Comparison of ENCODE assay signal across 8 cellular contexts in genomic region chr12:57487597-57488396, GRCh38. TPM values are rescaled to one million over a fixed set of nuclear protein-coding genes. Genes with fewer than 3 reads are reported as not detected.
DNase-seq lines count a peak whose midpoint lies in the region; ATAC-seq and TF ChIP-seq lines count a peak whose summit lies in the region.

Gene MARS1, plus strand, starts transcription at chr12:57488068. Its CDS starts 23 bp downstream, at chr12:57488091.

- H3K9me3 ChIP-seq in Loucy (ENCODE audit: insufficient read depth, low read depth, low read length) = no peaks in the 10 kb centered on the region

- peak within 1 kb of the TSS; percentile 84 to 98 for H3K27ac Mint-ChIP-seq in natural killer cell treated with Interleukin-12 subunit alpha and Interleukin-12 subunit beta and Interleukin-15 and Interleukin-18, amount 100 ng/mL, for 72 hours

- H3F3A ChIP-seq in Loucy (ENCODE audit: low read depth) = no peaks in the 10 kb centered on the region

- peaks cover 19% of the 10 kb centered on the region for H3K4me1 ChIP-seq in Loucy (ENCODE audit: insufficient read depth, low read length, poor library complexity, severe bottlenecking)

- peak; percentile 86 for TF ChIP-seq POLR2A in Raji (IDR thresholded peaks at IDR 0.05; ENCODE audit: insufficient read depth, low read depth, low read length)

- H3K27me3 Mint-ChIP-seq in natural killer cell treated with Interleukin-12 subunit alpha and Interleukin-12 subunit beta and Interleukin-15 and Interleukin-18, amount 100 ng/mL, for 72 hours = no peaks in the 10 kb centered on the region

- peak within 1 kb of the TSS; percentile 97 for H3K9ac ChIP-seq in Loucy (ENCODE audit: low read depth, low read length, poor library complexity, severe bottlenecking)

- H2AFZ ChIP-seq in Loucy (ENCODE audit: low read length) = peak within 1 kb of the TSS; percentile 71

- in situ Hi-C loops in G401 (cut with HindIII; ENCODE audit: low sequenced_read_pairs) = no loop called here

- no peaks in the 10 kb centered on the region for H3K27me3 ChIP-seq in H7 (ENCODE audit: control insufficient read depth, insufficient read depth, low read length)
- H3K27me3 ChIP-seq in Loucy (ENCODE audit: insufficient read depth, low read length, poor library complexity, severe bottlenecking) = no peaks in the 10 kb centered on the region

- H3K9me2 ChIP-seq in Loucy (replicated peaks; ENCODE audit: low read depth, low read length) = no peaks in the 10 kb centered on the region

- H3K79me2 ChIP-seq in Loucy (ENCODE audit: insufficient read depth, low read length) = peaks cover 32% of the 10 kb centered on the region

- TF ChIP-seq CTCF in Loucy (conservative IDR thresholded peaks at IDR 0.05; ENCODE audit: low read length) = peak; percentile 61
- no peak for TF ChIP-seq CTCF in fibroblast of pulmonary artery (IDR thresholded peaks at IDR 0.05; ENCODE audit: low read length, missing control alignments)

- H3K4me2 ChIP-seq in Loucy (ENCODE audit: low read depth, low read length, poor library complexity, severe bottlenecking) = peak within 1 kb of the TSS; percentile 91

- H3K36me3 Mint-ChIP-seq in natural killer cell treated with Interleukin-12 subunit alpha and Interleukin-12 subunit beta and Interleukin-15 and Interleukin-18, amount 100 ng/mL, for 72 hours = peaks cover 34% of the 10 kb centered on the region

- peak within 1 kb of the TSS; percentile 95 for H3K4me3 Mint-ChIP-seq in natural killer cell treated with Interleukin-12 subunit alpha and Interleukin-12 subunit beta and Interleukin-15 and Interleukin-18, amount 100 ng/mL, for 72 hours

- no peaks in the 10 kb centered on the region for H3K9me3 Mint-ChIP-seq in natural killer cell treated with Interleukin-12 subunit alpha and Interleukin-12 subunit beta and Interleukin-15 and Interleukin-18, amount 100 ng/mL, for 72 hours

- peaks cover 30 to 32% of the 10 kb centered on the region in 2 donors for H3K4me1 Mint-ChIP-seq in natural killer cell treated with Interleukin-12 subunit alpha and Interleukin-12 subunit beta and Interleukin-15 and Interleukin-18, amount 100 ng/mL, for 72 hours (ENCODE audit: low read depth in 2 of 2)

- H4K20me1 ChIP-seq in Loucy (ENCODE audit: insufficient read depth, low read length, poor library complexity, severe bottlenecking) = peaks cover 26% of the 10 kb centered on the region

- DNase-seq in G401 (ENCODE audit: low spot score) = peak; percentile 98
- DNase-seq in H7 = peak; percentile 87
- DNase-seq in activated T-helper 9 cell treated with anti-CD3 and anti-CD28 coated beads, Interleukin-2, amount 50 U/mL, for 16 hours (ENCODE audit: low read depth) = peak; percentile 90
- peak; percentile 97 for DNase-seq in fibroblast of pulmonary artery (ENCODE audit: low read depth)
- peak; percentile 96 for DNase-seq in natural killer cell treated with Interleukin-12 subunit alpha and Interleukin-12 subunit beta and Interleukin-15 and Interleukin-18, amount 100 ng/mL, for 72 hours (ENCODE audit: low spot score)
- DNase-seq in stimulated activated naive CD8-positive, alpha-beta T cell treated with anti-CD3 and anti-CD28 coated beads, Interleukin-15, Interleukin-2, amounts not matched to agents 100 U/mL and 50 U/mL, for 24 hours = peak; percentile 90

- H3K36me3 ChIP-seq in H7 (replicated peaks; ENCODE audit: control insufficient read depth, insufficient read depth, low read length) (peaks cover 33% of the 10 kb centered on the region), Loucy (ENCODE audit: insufficient read depth, low read length) (peaks cover 19% of the 10 kb centered on the region; the same call in 1 of the 2 replicates)

- peak within 1 kb of the TSS; percentile 100 for H3K4me3 ChIP-seq in H7 (ENCODE audit: insufficient read depth, low read depth, low read length)
- H3K4me3 ChIP-seq in Loucy (ENCODE audit: low read length, poor library complexity, severe bottlenecking) = peak within 1 kb of the TSS; percentile 90
- peak within 1 kb of the TSS; percentile 99 for H3K4me3 ChIP-seq in fibroblast of pulmonary artery (replicated peaks; ENCODE audit: low read depth, low read length)

- ATAC-seq in natural killer cell treated with Interleukin-12 subunit alpha and Interleukin-12 subunit beta and Interleukin-15 and Interleukin-18, amount 100 ng/mL, for 72 hours = peak; percentile 99 to 100
- ATAC-seq in stimulated activated naive CD8-positive, alpha-beta T cell treated with anti-CD3 and anti-CD28 coated beads, Interleukin-15, Interleukin-2, amounts not matched to agents 100 U/mL and 50 U/mL, for 24 hours = peak; percentile 99

RNA-seq across cellular contexts. Expression of gene MARS1, which starts in this region (rescaled TPM):
- 220 and 246 TPM in 2 replicates for total RNA-seq in G401 (2014; rRNA removed; shearing (Covaris generic))
- total RNA-seq in H7 (2014; rRNA removed; shearing (Covaris generic)) = 223 and 297 TPM in 2 replicates
- total RNA-seq in natural killer cell treated with Interleukin-12 subunit alpha and Interleukin-12 subunit beta and Interleukin-15 and Interleukin-18, amount 100 ng/mL, for 72 hours = 100 to 1,000 TPM; 336 to 446 TPM

Comparison
In these comparisons a context has a peak if more than half of its experiments do, and no peak if none do; other contexts are left out.
1. Peak in every context shown above with its lines: DNase-seq, ATAC-seq and H3K4me3 ChIP-seq.